In the genomic region with DNA sequence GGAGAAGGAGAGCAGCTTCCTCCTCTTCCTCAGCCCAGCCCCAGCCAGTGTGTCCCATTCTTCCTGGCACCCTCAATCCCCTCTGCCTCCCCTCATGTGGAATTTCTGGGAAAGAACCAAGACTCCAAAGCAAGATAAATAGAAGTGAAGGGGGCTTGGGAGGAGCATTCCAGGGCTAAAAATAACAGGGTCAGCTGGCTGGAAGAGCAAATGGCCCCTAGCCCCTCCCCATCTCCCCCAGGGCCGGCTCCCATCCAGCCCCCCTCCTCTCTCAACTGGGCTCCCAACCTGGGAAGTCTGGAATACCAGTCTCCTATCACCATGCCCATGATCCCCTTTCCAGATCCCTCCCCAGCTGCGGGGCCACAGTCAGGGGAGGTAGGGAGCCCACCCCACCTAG, we compare ENCODE assay signal across 1 cellular context.
TF ChIP-seq lines count a peak whose summit lies in the region.

No MANE protein-coding gene starts in this region.

TF ChIP-seq in neural cell, 6 proteins besides CTCF, POLR2A, EP300 and RAD21:
- no peak for TF ChIP-seq EZH2 (IDR thresholded peaks at IDR 0.05; ENCODE audit: borderline replicate concordance, insufficient read depth, low read length, poor library complexity, severe bottlenecking)
- TF ChIP-seq MXI1 (conservative IDR thresholded peaks at IDR 0.05; ENCODE audit: poor library complexity, severe bottlenecking) = no peak
- TF ChIP-seq POLR2AphosphoS5 (IDR thresholded peaks at IDR 0.05) = no peak
- TF ChIP-seq REST (IDR thresholded peaks at IDR 0.05; ENCODE audit: borderline replicate concordance) = no peak
- TF ChIP-seq TAF1 (IDR thresholded peaks at IDR 0.05; ENCODE audit: low read depth) = no peak
- no peak for TF ChIP-seq SMC3 (conservative IDR thresholded peaks at IDR 0.05; ENCODE audit: poor library complexity)
